Comparison of ENCODE assay signal across 8 cellular contexts in the genomic region with DNA sequence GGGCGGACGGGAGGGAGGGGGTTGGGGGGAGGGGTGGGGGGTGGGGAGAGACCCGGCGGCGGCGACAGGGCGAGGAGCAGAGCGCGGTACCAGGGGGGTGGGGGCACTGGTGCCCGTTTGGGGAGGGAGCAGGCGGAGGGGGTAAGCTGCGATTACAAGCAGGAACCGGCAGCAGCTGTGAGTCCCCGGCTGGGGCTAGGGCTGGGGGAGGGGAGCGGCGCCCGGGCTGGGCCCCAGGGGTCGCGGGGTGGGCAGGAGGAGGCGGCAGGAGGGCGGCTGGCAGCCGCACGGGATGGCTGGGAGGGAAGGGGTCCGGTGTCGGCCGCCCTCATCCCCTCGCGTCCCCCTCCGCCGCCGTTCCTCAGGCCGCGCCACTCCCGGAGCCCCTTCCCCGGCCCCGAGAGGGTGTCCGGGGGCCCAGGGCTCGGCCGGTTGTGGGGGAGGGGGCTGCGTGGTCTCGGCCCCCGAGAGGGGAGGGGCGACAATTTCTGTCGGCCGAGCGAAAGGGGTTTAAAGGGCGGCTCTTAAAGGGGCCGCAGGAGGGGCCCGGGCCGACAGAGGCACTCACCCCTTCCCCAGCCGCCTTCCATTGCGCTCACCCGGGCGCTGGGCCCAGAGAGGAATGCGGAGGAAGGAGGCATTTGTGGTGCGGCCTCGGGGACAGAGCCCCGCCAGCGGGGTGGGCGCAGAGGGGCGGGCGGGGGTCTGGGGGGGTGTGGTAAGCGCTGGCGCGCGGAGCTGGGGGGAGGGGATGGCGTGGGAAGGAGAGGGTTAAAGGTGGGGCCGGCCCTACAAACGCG. TPM values are rescaled to one million over a fixed set of nuclear protein-coding genes. Genes with fewer than 3 reads are reported as not detected.
DNase-seq lines count a peak whose midpoint lies in the region; ATAC-seq, FAIRE-seq and TF ChIP-seq lines count a peak whose summit lies in the region.

A gene with protein sequence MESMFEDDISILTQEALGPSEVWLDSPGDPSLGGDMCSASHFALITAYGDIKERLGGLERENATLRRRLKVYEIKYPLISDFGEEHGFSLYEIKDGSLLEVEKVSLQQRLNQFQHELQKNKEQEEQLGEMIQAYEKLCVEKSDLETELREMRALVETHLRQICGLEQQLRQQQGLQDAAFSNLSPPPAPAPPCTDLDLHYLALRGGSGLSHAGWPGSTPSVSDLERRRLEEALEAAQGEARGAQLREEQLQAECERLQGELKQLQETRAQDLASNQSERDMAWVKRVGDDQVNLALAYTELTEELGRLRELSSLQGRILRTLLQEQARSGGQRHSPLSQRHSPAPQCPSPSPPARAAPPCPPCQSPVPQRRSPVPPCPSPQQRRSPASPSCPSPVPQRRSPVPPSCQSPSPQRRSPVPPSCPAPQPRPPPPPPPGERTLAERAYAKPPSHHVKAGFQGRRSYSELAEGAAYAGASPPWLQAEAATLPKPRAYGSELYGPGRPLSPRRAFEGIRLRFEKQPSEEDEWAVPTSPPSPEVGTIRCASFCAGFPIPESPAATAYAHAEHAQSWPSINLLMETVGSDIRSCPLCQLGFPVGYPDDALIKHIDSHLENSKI (plus strand): TSS at position 144 of the 800 bp plus-strand sequence. CDS start 1,952 bp downstream, outside the sequence.

- peak within 1 kb of the TSS; percentile 74 for H3K4me3 ChIP-seq in LNCaP clone FGC (ENCODE audit: low read depth, low read length)

- BruUV-seq in Calu3 (replicated peaks; lab: Mats Ljungman, UMichigan), result no TSS peak

- CTCF ChIA-PET in Calu3 (lab: Charles Lee), result interaction anchor here (0.6 to 1.5 kb wide), 2 partner anchors 24 to 141 kb away, joined by 6 to 7 read pairs; no protein-coding TSS in a partner anchor

- TF ChIP-seq CTCF in Calu3 (IDR thresholded peaks at IDR 0.05; ENCODE audit: unreplicated experiment), result no peak
- no peak for TF ChIP-seq CTCF in LNCaP clone FGC (IDR thresholded peaks at IDR 0.05; ENCODE audit: control insufficient read depth, extremely low read depth, insufficient read depth)
- TF ChIP-seq CTCF in VCaP (conservative IDR thresholded peaks at IDR 0.05), result no peak

- peak; percentile 52 for DNase-seq in Calu3
- no peak for DNase-seq in LNCaP clone FGC (ENCODE audit: low read depth)
- peak; percentile 58 for DNase-seq in cerebellum (ENCODE audit: low spot score)
- peak; percentile 94 for DNase-seq in left kidney (ENCODE audit: low read depth, low spot score)
- DNase-seq in stimulated activated CD4-positive, alpha-beta T cell treated with anti-CD3 and anti-CD28 coated beads, Interleukin-4, amount 100 ng/mL, for 4 hours, result peak; percentile 65 to 79
- no peak for DNase-seq in GM19239 (ENCODE audit: insufficient read length, low spot score)

- peaks cover 43% of the 10 kb centered on the region for H3K36me3 Mint-ChIP-seq in Calu3 (ENCODE audit: insufficient read depth, unreplicated experiment)

- intact Hi-C loops in Calu3 (cut with micrococcal nuclease; ENCODE audit: unreplicated experiment), result no loop called here

- H3K9me3 Mint-ChIP-seq in Calu3 (ENCODE audit: low read depth, unreplicated experiment), result no peaks in the 10 kb centered on the region

- no peak for FAIRE-seq in GM19239 (lab: Jason Lieb, UNC)

- peaks cover 26% of the 10 kb centered on the region for H3K4me1 Mint-ChIP-seq in Calu3 (ENCODE audit: low read depth, unreplicated experiment)

- peak within 1 kb of the TSS; percentile 92 for H3K27ac ChIP-seq in VCaP

- ATAC-seq in HG02759 (IDR thresholded peaks at IDR 0.05; ENCODE audit: unreplicated experiment), result no peak

- H3K4me3 Mint-ChIP-seq in Calu3 (ENCODE audit: low read depth, unreplicated experiment), result peak within 1 kb of the TSS; percentile 86

- peaks cover 48% of the 10 kb centered on the region for H3K27me3 Mint-ChIP-seq in Calu3 (ENCODE audit: unreplicated experiment)

- H3K27ac Mint-ChIP-seq in Calu3 (ENCODE audit: unreplicated experiment), result peak within 1 kb of the TSS; percentile 93

RNA-seq across cellular contexts. Expression of the gene that starts here (rescaled TPM):
- 6.4 and 6.5 TPM in 2 replicates for total RNA-seq in Calu3 (2022)
- total RNA-seq in cerebellum, result 10.5 TPM

Comparison
In these comparisons a context has a peak if more than half of its experiments do, and no peak if none do; other contexts are left out.
1. DNase-seq: peak in Calu3 (single experiment), cerebellum (single experiment), left kidney (single experiment) and stimulated activated CD4-positive, alpha-beta T cell treated with anti-CD3 and anti-CD28 coated beads, Interleukin-4, amount 100 ng/mL, for 4 hours (2 of 2); none in LNCaP clone FGC (single experiment) and GM19239 (single experiment).